2 cellular contexts compared by ENCODE assay signal in the genomic region with DNA sequence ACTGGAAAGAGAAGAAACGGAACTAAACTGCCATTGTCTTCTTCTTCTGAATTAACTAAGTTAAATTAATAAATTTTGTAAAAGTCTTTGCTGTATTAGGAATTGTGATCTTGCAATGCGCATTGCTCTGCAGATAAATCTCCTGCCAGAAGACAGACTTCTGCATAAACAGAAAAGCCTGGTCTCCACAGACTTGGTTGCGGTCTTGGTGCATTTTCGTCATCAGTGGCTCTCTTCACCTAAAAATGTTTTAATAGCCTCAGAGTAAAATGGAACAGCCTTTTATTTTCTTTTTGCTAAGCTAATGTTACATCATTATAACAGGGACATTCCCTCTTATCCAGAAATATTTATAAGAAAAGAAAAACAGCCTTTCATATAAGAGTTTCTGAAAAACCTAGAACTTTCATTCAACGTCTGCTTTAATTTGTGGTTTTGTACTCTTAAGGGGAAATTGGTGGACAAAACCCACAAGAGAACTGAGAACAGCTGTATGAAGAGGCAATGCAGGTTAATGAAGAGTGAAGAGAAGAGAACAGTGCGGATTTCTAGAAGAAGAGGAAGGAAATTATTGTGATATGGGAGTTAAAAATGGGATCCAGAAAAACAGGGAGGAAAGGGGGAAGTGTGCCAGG.
TF ChIP-seq lines count a peak whose summit lies in the region.

No MANE protein-coding gene starts in this region.

TF ChIP-seq in GM12891, 5 proteins besides CTCF, POLR2A, EP300 and RAD21:
- TF ChIP-seq SPI1 (IDR thresholded peaks at IDR 0.05; ENCODE audit: low read depth, low read length) (peak; percentile 62; the same call in 1 of the 2 replicates), POLR2AphosphoS5 (IDR thresholded peaks at IDR 0.05; ENCODE audit: low read depth, low read length) (no peak)
TF ChIP-seq in GM12891: peak in this region for 1.

TF ChIP-seq in HepG2, 621 proteins besides CTCF, POLR2A, EP300 and RAD21:
- TF ChIP-seq TBX2 (CRISPR knock-in tag; IDR thresholded peaks at IDR 0.05; ENCODE audit: borderline replicate concordance), result no peak
- TF ChIP-seq, protein P1, sequence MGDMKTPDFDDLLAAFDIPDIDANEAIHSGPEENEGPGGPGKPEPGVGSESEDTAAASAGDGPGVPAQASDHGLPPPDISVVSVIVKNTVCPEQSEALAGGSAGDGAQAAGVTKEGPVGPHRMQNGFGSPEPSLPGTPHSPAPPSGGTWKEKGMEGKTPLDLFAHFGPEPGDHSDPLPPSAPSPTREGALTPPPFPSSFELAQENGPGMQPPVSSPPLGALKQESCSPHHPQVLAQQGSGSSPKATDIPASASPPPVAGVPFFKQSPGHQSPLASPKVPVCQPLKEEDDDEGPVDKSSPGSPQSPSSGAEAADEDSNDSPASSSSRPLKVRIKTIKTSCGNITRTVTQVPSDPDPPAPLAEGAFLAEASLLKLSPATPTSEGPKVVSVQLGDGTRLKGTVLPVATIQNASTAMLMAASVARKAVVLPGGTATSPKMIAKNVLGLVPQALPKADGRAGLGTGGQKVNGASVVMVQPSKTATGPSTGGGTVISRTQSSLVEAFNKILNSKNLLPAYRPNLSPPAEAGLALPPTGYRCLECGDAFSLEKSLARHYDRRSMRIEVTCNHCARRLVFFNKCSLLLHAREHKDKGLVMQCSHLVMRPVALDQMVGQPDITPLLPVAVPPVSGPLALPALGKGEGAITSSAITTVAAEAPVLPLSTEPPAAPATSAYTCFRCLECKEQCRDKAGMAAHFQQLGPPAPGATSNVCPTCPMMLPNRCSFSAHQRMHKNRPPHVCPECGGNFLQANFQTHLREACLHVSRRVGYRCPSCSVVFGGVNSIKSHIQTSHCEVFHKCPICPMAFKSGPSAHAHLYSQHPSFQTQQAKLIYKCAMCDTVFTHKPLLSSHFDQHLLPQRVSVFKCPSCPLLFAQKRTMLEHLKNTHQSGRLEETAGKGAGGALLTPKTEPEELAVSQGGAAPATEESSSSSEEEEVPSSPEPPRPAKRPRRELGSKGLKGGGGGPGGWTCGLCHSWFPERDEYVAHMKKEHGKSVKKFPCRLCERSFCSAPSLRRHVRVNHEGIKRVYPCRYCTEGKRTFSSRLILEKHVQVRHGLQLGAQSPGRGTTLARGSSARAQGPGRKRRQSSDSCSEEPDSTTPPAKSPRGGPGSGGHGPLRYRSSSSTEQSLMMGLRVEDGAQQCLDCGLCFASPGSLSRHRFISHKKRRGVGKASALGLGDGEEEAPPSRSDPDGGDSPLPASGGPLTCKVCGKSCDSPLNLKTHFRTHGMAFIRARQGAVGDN (CRISPR knock-in tag; IDR thresholded peaks at IDR 0.05), result no peak
- TF ChIP-seq HMGA1 (CRISPR knock-in tag; conservative IDR thresholded peaks at IDR 0.05), result no peak
- TF ChIP-seq, protein P2, sequence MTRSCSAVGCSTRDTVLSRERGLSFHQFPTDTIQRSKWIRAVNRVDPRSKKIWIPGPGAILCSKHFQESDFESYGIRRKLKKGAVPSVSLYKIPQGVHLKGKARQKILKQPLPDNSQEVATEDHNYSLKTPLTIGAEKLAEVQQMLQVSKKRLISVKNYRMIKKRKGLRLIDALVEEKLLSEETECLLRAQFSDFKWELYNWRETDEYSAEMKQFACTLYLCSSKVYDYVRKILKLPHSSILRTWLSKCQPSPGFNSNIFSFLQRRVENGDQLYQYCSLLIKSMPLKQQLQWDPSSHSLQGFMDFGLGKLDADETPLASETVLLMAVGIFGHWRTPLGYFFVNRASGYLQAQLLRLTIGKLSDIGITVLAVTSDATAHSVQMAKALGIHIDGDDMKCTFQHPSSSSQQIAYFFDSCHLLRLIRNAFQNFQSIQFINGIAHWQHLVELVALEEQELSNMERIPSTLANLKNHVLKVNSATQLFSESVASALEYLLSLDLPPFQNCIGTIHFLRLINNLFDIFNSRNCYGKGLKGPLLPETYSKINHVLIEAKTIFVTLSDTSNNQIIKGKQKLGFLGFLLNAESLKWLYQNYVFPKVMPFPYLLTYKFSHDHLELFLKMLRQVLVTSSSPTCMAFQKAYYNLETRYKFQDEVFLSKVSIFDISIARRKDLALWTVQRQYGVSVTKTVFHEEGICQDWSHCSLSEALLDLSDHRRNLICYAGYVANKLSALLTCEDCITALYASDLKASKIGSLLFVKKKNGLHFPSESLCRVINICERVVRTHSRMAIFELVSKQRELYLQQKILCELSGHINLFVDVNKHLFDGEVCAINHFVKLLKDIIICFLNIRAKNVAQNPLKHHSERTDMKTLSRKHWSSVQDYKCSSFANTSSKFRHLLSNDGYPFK (CRISPR knock-in tag; IDR thresholded peaks at IDR 0.05; ENCODE audit: borderline replicate concordance), result no peak
- no peak for TF ChIP-seq MTA1 (CRISPR knock-in tag; IDR thresholded peaks at IDR 0.05; ENCODE audit: borderline replicate concordance)
- no peak for TF ChIP-seq ZFP41 (CRISPR knock-in tag; IDR thresholded peaks at IDR 0.05; ENCODE audit: borderline replicate concordance)
- TF ChIP-seq PHF20 (CRISPR knock-in tag; IDR thresholded peaks at IDR 0.05), result no peak
- TF ChIP-seq KDM3A (CRISPR knock-in tag; IDR thresholded peaks at IDR 0.05; ENCODE audit: low read depth), result no peak
- no peak for TF ChIP-seq ZNF720 (CRISPR knock-in tag; IDR thresholded peaks at IDR 0.05)
- TF ChIP-seq ZNF205 (CRISPR knock-in tag; IDR thresholded peaks at IDR 0.05), result no peak
